Comparison of ENCODE assay signal across 13 cellular contexts in the genomic region with DNA sequence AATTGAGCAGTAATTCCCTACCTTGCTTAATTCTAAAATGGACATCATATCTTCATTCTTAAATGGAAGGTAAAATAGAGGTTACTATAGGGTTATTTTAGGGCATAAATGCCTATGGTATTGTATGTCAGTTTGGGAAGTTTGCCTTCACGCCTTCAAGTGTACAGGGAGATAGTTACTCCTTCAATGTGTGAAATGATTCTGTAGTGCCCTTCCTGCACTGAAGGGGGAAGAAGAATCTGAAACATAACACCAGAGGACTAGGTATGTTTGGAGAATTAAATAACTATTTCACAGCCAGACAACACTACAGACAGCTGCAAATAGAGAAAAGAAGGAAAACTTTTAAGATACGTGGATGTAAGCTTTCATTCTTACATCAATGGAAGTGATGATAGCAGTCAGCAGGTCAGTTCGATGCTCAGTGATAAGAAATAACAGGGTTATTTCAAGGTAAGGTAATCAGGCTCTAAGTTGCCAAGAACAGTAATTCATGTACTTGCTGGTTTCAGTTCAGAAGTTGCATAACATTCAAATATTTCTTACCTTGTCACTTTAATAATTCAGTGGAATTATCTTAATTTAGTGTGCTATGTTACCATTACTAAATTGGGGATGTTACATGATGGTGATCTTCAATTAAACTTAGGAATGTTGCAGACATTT. TPM values are rescaled to one million over a fixed set of nuclear protein-coding genes. Genes with fewer than 3 reads are reported as not detected.
A peak's percentile ranks its signal among the peaks of the same experiment; 100 is the strongest.
DNase-seq lines count a peak whose midpoint lies in the region; ATAC-seq, FAIRE-seq and TF ChIP-seq lines count a peak whose summit lies in the region.
"Had no signal": no experiment of that assay in that cellular context is flagged by ENCODE, and none has a peak within 500 bp of the region (broad histone marks: within the 10 kb centered on the region; RNA-seq: fewer than 3 reads in every experiment).

No MANE protein-coding gene starts in this region.

- no peaks in the 10 kb centered on the region for H3K27me3 ChIP-seq in CD4-positive, CD25-positive, alpha-beta regulatory T cell (ENCODE audit: control insufficient read depth, insufficient read depth, low read length)
- no peaks in the 10 kb centered on the region for H3K27me3 ChIP-seq in K562 (ENCODE audit: control insufficient read depth in 2 of 2, insufficient read depth in 2 of 2, low read length in 2 of 2)

- no peak for TF ChIP-seq POLR2A in K562 (conservative IDR thresholded peaks at IDR 0.05)

- no peak overlapping the region for H3K9ac ChIP-seq in K562 (ENCODE audit: insufficient read depth in 1 of 2, low read depth in 2 of 2, low read length in 2 of 2)

- H3K9me3 ChIP-seq in CD4-positive, CD25-positive, alpha-beta regulatory T cell (ENCODE audit: control insufficient read depth in 2 of 2, low read length in 2 of 2): no peaks in the 10 kb centered on the region
- H3K9me3 ChIP-seq in HEK293 (ENCODE audit: control insufficient read depth, insufficient read depth, low read depth, low read length) (no peaks in the 10 kb centered on the region), K562 (replicated peaks; ENCODE audit: control insufficient read depth, insufficient read depth, low read depth, low read length) (no peaks in the 10 kb centered on the region)
- H3K9me3 ChIP-seq: spleen had no signal

- TF ChIP-seq RAD21 in K562 (CRISPR knock-in tag; conservative IDR thresholded peaks at IDR 0.05 in 1 of 2, IDR thresholded peaks at IDR 0.05 in 1 of 2): 0 out of 4 replicates have a peak, but pooled peaks of 1 of the 2 experiments have one; percentile 19

- TF ChIP-seq EP300 in K562 (IDR thresholded peaks at IDR 0.05; ENCODE audit: low read length): no peak

- intact Hi-C loops in K562 (cut with micrococcal nuclease): loop anchor here (5.0 kb wide), 1 partner anchor 278 kb away; no protein-coding TSS in a partner anchor
- intact Hi-C loops in head of caudate nucleus (cut with DNase I): no loop called here

- 47% methylated on average over 3 of the region's 3 CpGs for WGBS in K562 (ENCODE audit: insufficient coverage, low coverage, missing lambda C conversion rate)

- H3K36me3 Mint-ChIP-seq in CD4-positive, CD25-positive, alpha-beta regulatory T cell: no peaks in the 10 kb centered on the region
- H3K36me3 Mint-ChIP-seq in activated naive CD4-positive, alpha-beta T cell treated with anti-CD3 and anti-CD28 coated beads, Interleukin-2, amount 10 ng/mL, durations not matched to agents 7 days and 5 days: no peaks in the 10 kb centered on the region
- H3K36me3 Mint-ChIP-seq: stimulated activated naive B cell treated with anti-CD40 and anti-IgM and Interleukin-4, amounts not matched to agents 10 μg/mL and 1 μg/mL and 100 μg/mL, for 72 hours had no signal

- FAIRE-seq in K562 (lab: Jason Lieb, UNC) (no peak), frontal cortex (lab: Jason Lieb, UNC) (no peak)

- H3K4me1 ChIP-seq in CD4-positive, CD25-positive, alpha-beta regulatory T cell (ENCODE audit: control insufficient read depth, insufficient read depth, low read length, poor library complexity, severe bottlenecking): peaks cover 28% of the 10 kb centered on the region
- H3K4me1 ChIP-seq in HEK293 (ENCODE audit: control insufficient read depth, insufficient read depth, low read length) (peaks cover 10% of the 10 kb centered on the region), K562 (replicated peaks in 1 of 2; ENCODE audit: control insufficient read depth in 2 of 2, insufficient read depth in 2 of 2, low read length in 2 of 2) (peaks cover 22 to 37% of the 10 kb centered on the region in 2 experiments)

- POLR2A ChIA-PET in HEK293 (lab: Yijun Ruan, JAX) (no interaction called here), K562 (lab: Yijun Ruan, JAX) (no interaction called here)

- peak in 1 of 3 donors; percentile 16 for DNase-seq in CD4-positive, CD25-positive, alpha-beta regulatory T cell
- DNase-seq in K562 (ENCODE audit: extremely low read depth in 1 of 4, low spot score in 3 of 4) (peak in 1 of 4 experiments; percentile 42), medulla oblongata (ENCODE audit: extremely low spot score) (peak; percentile 49), frontal cortex (ENCODE audit: low spot score in 2 of 2) (no peak), head of caudate nucleus (no peak)
- no peak for DNase-seq in activated naive CD4-positive, alpha-beta T cell treated with anti-CD3 and anti-CD28 coated beads, Interleukin-2, amount 10 ng/mL, durations not matched to agents 7 days and 5 days
- DNase-seq: DMS53; spleen; stimulated activated naive B cell treated with anti-CD40 and anti-IgM and Interleukin-4, amounts not matched to agents 10 μg/mL and 1 μg/mL and 100 μg/mL, for 72 hours; WERI-Rb-1 had no signal

- no peaks in the 10 kb centered on the region for H3K9me1 ChIP-seq in K562 (ENCODE audit: control insufficient read depth, insufficient read depth, low read length)

- peaks cover 88% of the 10 kb centered on the region for H3K79me2 ChIP-seq in K562 (ENCODE audit: control insufficient read depth, insufficient read depth, low read length)

- H3K27me3 Mint-ChIP-seq in CD4-positive, CD25-positive, alpha-beta regulatory T cell: no peaks in the 10 kb centered on the region
- H3K27me3 Mint-ChIP-seq in activated naive CD4-positive, alpha-beta T cell treated with anti-CD3 and anti-CD28 coated beads, Interleukin-2, amount 10 ng/mL, durations not matched to agents 7 days and 5 days: peaks cover 20% of the 10 kb centered on the region

- no TSS peak for BruUV-seq in K562 (replicated peaks; lab: Mats Ljungman, UMichigan)

- in situ Hi-C loops in K562 (cut with MboI): no loop called here

- H3K4me3 Mint-ChIP-seq in CD4-positive, CD25-positive, alpha-beta regulatory T cell: peak overlapping the region; percentile 1 to 56 (median 52)
- no peak overlapping the region for H3K4me3 Mint-ChIP-seq in activated naive CD4-positive, alpha-beta T cell treated with anti-CD3 and anti-CD28 coated beads, Interleukin-2, amount 10 ng/mL, durations not matched to agents 7 days and 5 days
- H3K4me3 Mint-ChIP-seq: activated naive CD8-positive, alpha-beta T cell; stimulated activated naive B cell treated with anti-CD40 and anti-IgM and Interleukin-4, amounts not matched to agents 10 μg/mL and 1 μg/mL and 100 μg/mL, for 72 hours had no signal

- H3K4me1 Mint-ChIP-seq in CD4-positive, CD25-positive, alpha-beta regulatory T cell: peaks cover 13 to 48% (median 36%) of the 10 kb centered on the region in 4 donors
- H3K4me1 Mint-ChIP-seq in activated naive CD4-positive, alpha-beta T cell treated with anti-CD3 and anti-CD28 coated beads, Interleukin-2, amount 10 ng/mL, durations not matched to agents 7 days and 5 days: peaks cover 30% of the 10 kb centered on the region

- H3K27ac Mint-ChIP-seq in CD4-positive, CD25-positive, alpha-beta regulatory T cell: peak overlapping the region in 1 of 3 donors; percentile 31
- H3K27ac Mint-ChIP-seq in activated naive CD4-positive, alpha-beta T cell treated with anti-CD3 and anti-CD28 coated beads, Interleukin-2, amount 10 ng/mL, durations not matched to agents 7 days and 5 days: no peak overlapping the region
- H3K27ac Mint-ChIP-seq: activated naive CD8-positive, alpha-beta T cell; stimulated activated naive B cell treated with anti-CD40 and anti-IgM and Interleukin-4, amounts not matched to agents 10 μg/mL and 1 μg/mL and 100 μg/mL, for 72 hours had no signal

- TF ChIP-seq CTCF in HEK293 (tag by site-specific recombination; IDR thresholded peaks at IDR 0.05) (peak; percentile 15; the same call in 1 of the 2 replicates), K562 (IDR thresholded peaks at IDR 0.05 in 2 of 3, conservative IDR thresholded peaks at IDR 0.05 in 1 of 3; ENCODE audit: insufficient read depth in 2 of 3, low read depth in 1 of 3, low read length in 3 of 3) (peak in 2 of 3 experiments; percentile 19 to 24; a peak in 2 of 6 replicates)

- ATAC-seq in CD4-positive, CD25-positive, alpha-beta regulatory T cell (ENCODE audit: low read depth in 2 of 2): no peak
- ATAC-seq in K562 (no peak), HG03432 (IDR thresholded peaks at IDR 0.05; ENCODE audit: unreplicated experiment) (no peak)
- ATAC-seq: stimulated activated naive B cell treated with anti-CD40 and anti-IgM and Interleukin-4, amounts not matched to agents 10 μg/mL and 1 μg/mL and 100 μg/mL, for 72 hours had no signal

- H3K9me3 Mint-ChIP-seq in CD4-positive, CD25-positive, alpha-beta regulatory T cell: no peaks in the 10 kb centered on the region
- no peaks in the 10 kb centered on the region for H3K9me3 Mint-ChIP-seq in activated naive CD4-positive, alpha-beta T cell treated with anti-CD3 and anti-CD28 coated beads, Interleukin-2, amount 10 ng/mL, durations not matched to agents 7 days and 5 days
- H3K9me3 Mint-ChIP-seq: stimulated activated naive B cell treated with anti-CD40 and anti-IgM and Interleukin-4, amounts not matched to agents 10 μg/mL and 1 μg/mL and 100 μg/mL, for 72 hours had no signal

- CTCF ChIA-PET in HEK293 (lab: Yijun Ruan, JAX): interaction anchor here (0.6 kb wide), 1 partner anchor 60 kb away, joined by 3 read pairs; no protein-coding TSS in a partner anchor
- CTCF ChIA-PET in K562 (lab: Yijun Ruan, JAX; ENCODE audit: low intra/inter-chr PET ratio): no interaction called here
- CTCF ChIA-PET in activated naive CD4-positive, alpha-beta T cell treated with anti-CD3 and anti-CD28 coated beads, Interleukin-2, amount 10 ng/mL, durations not matched to agents 7 days and 5 days (lab: Charles Lee): no interaction called here

- peaks cover 31% of the 10 kb centered on the region for H4K20me1 ChIP-seq in K562 (replicated peaks; ENCODE audit: control insufficient read depth, insufficient read depth, low read length)

- no peaks in the 10 kb centered on the region for H3K36me3 ChIP-seq in CD4-positive, CD25-positive, alpha-beta regulatory T cell (ENCODE audit: control insufficient read depth, insufficient read depth, low read length)
- H3K36me3 ChIP-seq in HEK293 (ENCODE audit: control insufficient read depth in 2 of 2, insufficient read depth in 1 of 2, low read length in 2 of 2) (no peaks in the 10 kb centered on the region), K562 (ENCODE audit: control insufficient read depth, insufficient read depth, low read length) (peaks cover 23% of the 10 kb centered on the region)
- H3K36me3 ChIP-seq: spleen had no signal

- H3K4me2 ChIP-seq in K562 (ENCODE audit: insufficient read depth, low read length): peak overlapping the region; percentile 0; the same call in 1 of the 2 replicates

- H3K4me3 ChIP-seq in CD4-positive, CD25-positive, alpha-beta regulatory T cell (ENCODE audit: low read depth, low read length): peak overlapping the region; percentile 29
- no peak overlapping the region for H3K4me3 ChIP-seq in HEK293 (ENCODE audit: low read depth, low read length)
- no peak overlapping the region for H3K4me3 ChIP-seq in K562
- H3K4me3 ChIP-seq: spleen had no signal

- H2AFZ ChIP-seq in K562 (ENCODE audit: low read depth, low read length): no peak overlapping the region

- H3K27ac ChIP-seq in CD4-positive, CD25-positive, alpha-beta regulatory T cell (ENCODE audit: insufficient read depth, low read length, poor library complexity, severe bottlenecking): no peak overlapping the region
- no peak overlapping the region for H3K27ac ChIP-seq in HEK293 (ENCODE audit: extremely low read depth, low read depth, low read length)
- H3K27ac ChIP-seq in K562 (ENCODE audit: extremely low read depth, low read depth, low read length): no peak overlapping the region
- H3K27ac ChIP-seq: spleen, WERI-Rb-1 had no signal

RNA-seq across cellular contexts. Expression of a gene that starts 4.0 kb away (rescaled TPM):
- 21.9 TPM for total RNA-seq in CD4-positive, CD25-positive, alpha-beta regulatory T cell
- 10 to 100 TPM in 1 of 4 donors, 1 to 10 TPM in 3; 1.9 to 17.4 (median 3.4) TPM for polyA plus RNA-seq in CD4-positive, CD25-positive, alpha-beta regulatory T cell
- total RNA-seq in K562 (2011; cell fraction: chromatin; rRNA removed; ENCODE audit: low replicate concordance): 103 and 231 TPM in 2 replicates
- total RNA-seq in K562 (2011; cell fraction: nucleolus; rRNA removed): 38.0 and 60.1 TPM in 2 replicates
- 89.5 and 108 TPM in 2 replicates for total RNA-seq in K562 (2011; cell fraction: nucleoplasm; rRNA removed)
- total RNA-seq in K562 (2014; rRNA removed): 74.0 and 87.5 TPM in 2 replicates
- total RNA-seq in K562 (2014; rRNA removed; fragmentation: Illumina TruSeq; extraction: Trizol): 80.4 and 81.3 TPM in 2 replicates
- total RNA-seq in K562 (2015; rRNA removed; fragmentation: Illumina TruSeq; extraction: Trizol): 71.3 and 77.5 TPM in 2 replicates
- 86.9 and 99.1 TPM in 2 replicates for total RNA-seq in K562 (2021)
- 65.2 and 65.8 TPM in 2 replicates for polyA plus RNA-seq in K562 (2011; rRNA removed)
- polyA plus RNA-seq in K562 (2011; cell fraction: cytosol; rRNA removed): 55.1 and 56.7 TPM in 2 replicates
- 145 and 155 TPM in 2 replicates for polyA plus RNA-seq in K562 (2011; cell fraction: nucleus; rRNA removed)
- 54.7 and 57.7 TPM in 2 replicates for polyA plus RNA-seq in K562 (2012)
- polyA plus RNA-seq in K562 (2014; fragmentation: Illumina TruSeq; extraction: Trizol): 84.4 and 98.1 TPM in 2 replicates
- polyA plus RNA-seq in K562 (2014; fragmentation: Nextera tagmentation; extraction: Ambion mirVana): 10 to 100 TPM; 24.6 to 29.4 TPM
- polyA plus RNA-seq in K562 (2014; rRNA removed): 62.8 and 65.2 TPM in 2 replicates
- 145 and 162 TPM in 2 replicates for polyA minus RNA-seq in K562 (2011; rRNA and poly(A)+ RNA removed)
- polyA minus RNA-seq in K562 (2011; cell fraction: cytosol; rRNA and poly(A)+ RNA removed): 76.5 and 90.0 TPM in 2 replicates
- polyA minus RNA-seq in K562 (2011; cell fraction: nucleus; rRNA and poly(A)+ RNA removed): 93.6 and 135 TPM in 2 replicates
- total RNA-seq in frontal cortex: 103 TPM

RNA-seq across cellular contexts. Expression of a gene that starts 4.2 kb away (rescaled TPM):
- total RNA-seq in CD4-positive, CD25-positive, alpha-beta regulatory T cell: not detected
- not detected for polyA plus RNA-seq in CD4-positive, CD25-positive, alpha-beta regulatory T cell
- not detected in 2 replicates for total RNA-seq in K562 (2011; cell fraction: chromatin; rRNA removed; ENCODE audit: low replicate concordance)
- not detected in 2 replicates for total RNA-seq in K562 (2011; cell fraction: nucleolus; rRNA removed)
- total RNA-seq in K562 (2011; cell fraction: nucleoplasm; rRNA removed): not detected in 2 replicates
- total RNA-seq in K562 (2014; rRNA removed): 0.41 and 0.50 TPM in 2 replicates
- total RNA-seq in K562 (2014; rRNA removed; fragmentation: Illumina TruSeq; extraction: Trizol): 0.65 and 1.7 TPM in 2 replicates
- 0.68 and 1.1 TPM in 2 replicates for total RNA-seq in K562 (2015; rRNA removed; fragmentation: Illumina TruSeq; extraction: Trizol)
- total RNA-seq in K562 (2021): 0.58 and 0.64 TPM in 2 replicates
- polyA plus RNA-seq in K562 (2011; rRNA removed): 0.10 and 0.35 TPM in 2 replicates
- 0.04 TPM in 1 of 2 replicates, not detected in the other for polyA plus RNA-seq in K562 (2011; cell fraction: cytosol; rRNA removed)
- 0.11 and 0.13 TPM in 2 replicates for polyA plus RNA-seq in K562 (2011; cell fraction: nucleus; rRNA removed)
- 0.60 and 1.8 TPM in 2 replicates for polyA plus RNA-seq in K562 (2012)
- 0.70 and 0.90 TPM in 2 replicates for polyA plus RNA-seq in K562 (2014; fragmentation: Illumina TruSeq; extraction: Trizol)
- polyA plus RNA-seq in K562 (2014; fragmentation: Nextera tagmentation; extraction: Ambion mirVana): 1 to 10 TPM in 1 of 2 experiments, under 1 TPM in 1; 0.77 to 1.4 TPM
- polyA plus RNA-seq in K562 (2014; rRNA removed): 0.20 and 0.48 TPM in 2 replicates
- polyA minus RNA-seq in K562 (2011; rRNA and poly(A)+ RNA removed): 0.15 and 0.32 TPM in 2 replicates
- not detected in 2 replicates for polyA minus RNA-seq in K562 (2011; cell fraction: cytosol; rRNA and poly(A)+ RNA removed)
- 0.33 and 0.54 TPM in 2 replicates for polyA minus RNA-seq in K562 (2011; cell fraction: nucleus; rRNA and poly(A)+ RNA removed)
- total RNA-seq in frontal cortex: 32.6 TPM

Comparison
In these comparisons a context has a peak if more than half of its experiments do, and no peak if none do; other contexts are left out.
1. RNA of a gene that starts 4.2 kb away (total RNA-seq): 32.6 TPM in frontal cortex (single experiment); 0.41 to 1.7 TPM in K562 and not detected in CD4-positive, CD25-positive, alpha-beta regulatory T cell (single experiment); every median in the first group is over 10 times any median in the second.